In the genomic region with DNA sequence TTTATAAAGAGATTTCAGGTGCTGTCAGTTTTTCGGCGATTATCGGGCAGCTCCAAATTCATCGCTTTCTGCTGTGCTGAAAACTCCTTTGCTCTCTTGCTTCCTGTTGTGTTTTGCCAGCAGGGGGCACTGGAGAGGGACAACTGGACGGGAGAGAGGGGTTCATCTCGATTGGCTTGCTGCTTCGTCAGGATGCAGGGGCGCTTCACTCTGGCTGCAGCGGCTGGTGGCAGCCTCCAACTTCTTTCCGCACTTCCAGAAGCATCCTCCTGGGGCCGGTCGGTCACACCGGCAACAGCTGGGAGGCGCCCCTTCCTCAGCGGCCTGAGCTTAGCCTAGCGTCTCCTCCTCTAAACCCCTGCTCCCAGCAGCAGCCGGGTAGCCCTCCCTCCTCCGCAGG, we compare ENCODE assay signal across 1 cellular context.
A peak's percentile ranks its signal among the peaks of the same experiment; 100 is the strongest.
TF ChIP-seq lines count a peak whose summit lies in the region.

No MANE protein-coding gene starts in this region.

TF ChIP-seq in GM12878, 131 proteins besides CTCF, POLR2A, EP300 and RAD21 (continued from another document):
- peak; percentile 44; the same call in 1 of the 2 replicates for TF ChIP-seq SMC3 (IDR thresholded peaks at IDR 0.05; ENCODE audit: borderline replicate concordance, low read length)
- no peak for TF ChIP-seq SP1 (IDR thresholded peaks at IDR 0.05; ENCODE audit: low read depth, low read length)
